ENCODE assay signal across 8 cellular contexts in the genomic region with DNA sequence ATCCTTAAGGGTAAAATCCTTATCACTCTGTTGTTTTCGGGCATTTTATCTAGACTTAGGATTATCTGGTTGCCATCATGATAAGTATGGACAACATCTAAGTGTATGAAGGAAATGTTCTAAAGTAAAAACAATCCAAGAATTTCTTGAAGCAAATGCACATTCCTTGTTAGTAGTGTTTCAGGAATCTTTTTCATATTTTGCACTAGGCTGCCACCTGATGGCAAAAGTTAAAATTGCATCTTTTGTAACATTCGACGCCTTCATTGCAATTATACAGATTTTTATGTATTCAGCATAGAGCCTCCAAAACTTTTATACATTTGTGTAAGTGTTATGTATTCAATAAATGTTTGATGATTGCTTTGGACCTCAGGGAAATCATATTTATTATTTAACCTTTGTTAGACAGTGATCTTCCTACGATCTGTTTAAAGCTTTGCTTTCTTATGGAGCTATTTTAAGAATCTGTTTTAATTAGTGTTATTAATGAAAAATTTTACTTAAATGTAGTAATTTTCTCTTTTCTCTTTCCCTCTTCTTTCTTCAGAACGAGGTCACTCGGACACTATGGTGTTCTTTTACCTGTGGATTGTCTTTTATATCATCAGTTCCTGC. TPM values are rescaled to one million over a fixed set of nuclear protein-coding genes. Genes with fewer than 3 reads are reported as not detected.
A peak's percentile ranks its signal among the peaks of the same experiment; 100 is the strongest.
DNase-seq lines count a peak whose midpoint lies in the region; ATAC-seq, FAIRE-seq and TF ChIP-seq lines count a peak whose summit lies in the region.

No MANE protein-coding gene starts in this region.

- no peak overlapping the region for H3K27ac Mint-ChIP-seq in Caco-2 (ENCODE audit: unreplicated experiment)

- no peaks in the 10 kb centered on the region for H3K36me3 ChIP-seq in Caco-2 (ENCODE audit: control insufficient read depth, insufficient read depth, low read length)
- H3K36me3 ChIP-seq in H7 (replicated peaks; ENCODE audit: control insufficient read depth, insufficient read depth, low read length) = no peaks in the 10 kb centered on the region; the same call in 1 of the 2 replicates
- no peaks in the 10 kb centered on the region for H3K36me3 ChIP-seq in breast epithelium

- POLR2A ChIA-PET in Caco-2 (lab: Charles Lee) = interaction anchor here (0.6 kb wide), 1 partner anchor 181 kb away, joined by 3 read pairs; no protein-coding TSS in a partner anchor

- no peak overlapping the region for H3K4me3 Mint-ChIP-seq in Caco-2 (ENCODE audit: unreplicated experiment)

- TF ChIP-seq CTCF in Caco-2 (IDR thresholded peaks at IDR 0.05; ENCODE audit: insufficient read depth in 1 of 2, low read depth in 1 of 2, low read length in 1 of 2, severe bottlenecking in 1 of 2, unreplicated experiment in 1 of 2) (peak; percentile 56 to 71), breast epithelium (IDR thresholded peaks at IDR 0.05) (peak; percentile 66 to 79 (median 78))

- no peak overlapping the region for H3K4me3 ChIP-seq in Caco-2 (ENCODE audit: low read depth, low read length)
- no peak overlapping the region for H3K4me3 ChIP-seq in H7 (ENCODE audit: insufficient read depth, low read depth, low read length)
- H3K4me3 ChIP-seq in breast epithelium = no peak overlapping the region

- CTCF ChIA-PET in Caco-2 (lab: Charles Lee) = interaction anchor here (0.7 to 3.4 kb wide), 5 partner anchors 84 to 348 kb away, joined by 3 to 13 read pairs (median 5); no protein-coding TSS in a partner anchor

- no peak overlapping the region for H3K27ac ChIP-seq in breast epithelium

- intact Hi-C loops in Caco-2 (cut with micrococcal nuclease; ENCODE audit: unreplicated experiment) (loop anchor here (5.0 kb wide), 4 partner anchors 46 to 346 kb away; no protein-coding TSS in a partner anchor), breast epithelium (cut with DNase I; ENCODE audit: low total_unique reads) (no loop called here)

- no peaks in the 10 kb centered on the region for H3K9me3 ChIP-seq in Caco-2
- no peaks in the 10 kb centered on the region for H3K9me3 ChIP-seq in breast epithelium

- H3K27me3 ChIP-seq in Caco-2 (replicated peaks; ENCODE audit: control insufficient read depth, insufficient read depth, low read length) (no peaks in the 10 kb centered on the region), H7 (ENCODE audit: control insufficient read depth, insufficient read depth, low read length) (no peaks in the 10 kb centered on the region), breast epithelium (no peaks in the 10 kb centered on the region)

- peaks cover 20% of the 10 kb centered on the region for H3K4me1 ChIP-seq in Caco-2
- H3K4me1 ChIP-seq in breast epithelium = no peaks in the 10 kb centered on the region

- H3K36me3 Mint-ChIP-seq in Caco-2 (ENCODE audit: insufficient read depth, unreplicated experiment) = peaks cover 5% of the 10 kb centered on the region

- ATAC-seq in left lobe of liver = peak; percentile 74
- no peak for ATAC-seq in HG03571 (IDR thresholded peaks at IDR 0.05; ENCODE audit: unreplicated experiment)
- no peak for ATAC-seq in HG03045 (IDR thresholded peaks at IDR 0.05; ENCODE audit: unreplicated experiment)

- no TSS peak for BruUV-seq in Caco-2 (replicated peaks; lab: Mats Ljungman, UMichigan)

- no peaks in the 10 kb centered on the region for H3K27me3 Mint-ChIP-seq in Caco-2 (ENCODE audit: insufficient read depth, unreplicated experiment)

- no peaks in the 10 kb centered on the region for H3K9me3 Mint-ChIP-seq in Caco-2 (ENCODE audit: unreplicated experiment)

- DNase-seq in Caco-2 (peak in 1 of 2 experiments; percentile 50), H7 (peak; percentile 10), NCI-H526 (lab: John Stamatoyannopoulos, UW) (peak; percentile 56 to 87), breast epithelium (ENCODE audit: low spot score in 2 of 2) (no peak), left lobe of liver (ENCODE audit: low spot score) (no peak), urothelium cell line (ENCODE audit: low spot score) (peak; percentile 26)

- TF ChIP-seq POLR2A in breast epithelium (IDR thresholded peaks at IDR 0.05) = no peak

- peaks cover 8% of the 10 kb centered on the region for H3K4me1 Mint-ChIP-seq in Caco-2 (ENCODE audit: low read depth, unreplicated experiment)

- no peak for FAIRE-seq in urothelium cell line (lab: Jason Lieb, UNC)

RNA-seq across cellular contexts. Expression of gene KIAA1614, which starts 49.4 kb away (rescaled TPM):
- total RNA-seq in Caco-2 (2022) (0.26 and 0.29 TPM in 2 replicates), breast epithelium (1 to 10 TPM; 2.3 to 9.1 (median 4.3) TPM), left lobe of liver (0.13 TPM)
- 1.1 and 3.4 TPM in 2 replicates for total RNA-seq in H7 (2014; rRNA removed; shearing (Covaris generic))

Comparison
In these comparisons a context has a peak if more than half of its experiments do, and no peak if none do; other contexts are left out.
1. DNase-seq: peak in H7 (single experiment), NCI-H526 (2 of 2) and urothelium cell line (single experiment); none in breast epithelium (0 of 2) and left lobe of liver (single experiment).